Comparison of ENCODE assay signal across 1 cellular context in genomic region chr15:79314186-79314585, GRCh38.
A peak's percentile ranks its signal among the peaks of the same experiment; 100 is the strongest.
TF ChIP-seq lines count a peak whose summit lies in the region.

No MANE protein-coding gene starts in this region.

TF ChIP-seq in HepG2, 621 proteins besides CTCF, POLR2A, EP300 and RAD21:
- no peak for TF ChIP-seq ATF3 (CRISPR knock-in tag; IDR thresholded peaks at IDR 0.05)
- TF ChIP-seq ZKSCAN1 (IDR thresholded peaks at IDR 0.05; ENCODE audit: low read length): no peak
- peak; percentile 91 for TF ChIP-seq ZNF12 (CRISPR knock-in tag; IDR thresholded peaks at IDR 0.05)
TF ChIP-seq in HepG2: peak in this region for 1.
